26 cellular contexts compared by ENCODE assay signal in the genomic region with DNA sequence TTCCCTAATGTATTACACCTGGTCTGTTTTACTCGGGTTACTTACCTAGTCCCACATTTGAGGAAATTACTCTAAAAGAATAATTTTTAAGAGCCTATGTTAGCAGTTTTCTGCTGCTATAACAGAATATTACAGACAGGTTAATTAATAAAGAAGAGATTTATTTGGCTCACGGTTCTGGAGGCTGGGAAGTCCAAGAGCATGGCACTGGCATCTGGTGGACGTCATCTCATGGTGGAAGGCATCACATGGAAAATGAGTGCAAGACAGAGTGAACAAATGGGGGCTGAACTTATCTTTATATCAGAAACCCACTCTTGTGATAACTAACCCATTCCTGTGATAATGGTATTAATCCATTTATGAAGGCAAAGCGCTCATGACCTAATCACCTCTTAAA.
"Had no signal": no experiment of that assay in that cellular context is flagged by ENCODE, and none has a peak within 500 bp of the region (broad histone marks: within the 10 kb centered on the region; RNA-seq: fewer than 3 reads in every experiment).

No MANE protein-coding gene starts in this region.

- DNase-seq: activated CD4-positive, alpha-beta T cell treated with anti-CD3 and anti-CD28 coated beads for 48 hours; activated CD4-positive, alpha-beta T cell treated with anti-CD3 and anti-CD28 coated beads, Interleukin-2, amount 50 U/mL, for 48 hours; activated CD8-positive, alpha-beta memory T cell treated with anti-CD3 and anti-CD28 coated beads for 24 hours; activated effector memory CD4-positive, alpha-beta T cell treated with anti-CD3 and anti-CD28 coated beads, Interleukin-2, amount 50 U/mL, for 16 hours; activated naive CD4-positive, alpha-beta T cell treated with anti-CD3 and anti-CD28 coated beads for 36 hours; activated naive CD8-positive, alpha-beta T cell treated with anti-CD3 and anti-CD28 coated beads for 36 hours; central memory CD4-positive, alpha-beta T cell; dermis blood vessel endothelial cell; effector CD4-positive, alpha-beta T cell; foreskin melanocyte; left ventricle myocardium inferior; naive B cell; nephron progenitor cell; right cardiac atrium; stimulated activated CD4-positive, alpha-beta T cell treated with anti-CD3 and anti-CD28 coated beads, Interleukin-4, amount 100 ng/mL, for 1 hour; stimulated activated naive CD8-positive, alpha-beta T cell treated with anti-CD3 and anti-CD28 coated beads, Interleukin-15, Interleukin-2, amounts not matched to agents 100 U/mL and 50 U/mL, for 24 hours; T-helper 17 cell; T1000; upper lobe of right lung; WERI-Rb-1 had no signal

- H3K9me3 Mint-ChIP-seq: activated naive CD4-positive, alpha-beta T cell treated with anti-CD3 and anti-CD28 coated beads for 36 hours had no signal

- ATAC-seq: activated CD4-positive, CD25-positive, alpha-beta regulatory T cell treated with anti-CD3 and anti-CD28 coated beads, Interleukin-2, amount 50 U/mL, for 24 hours; right cardiac atrium; stimulated activated naive CD8-positive, alpha-beta T cell treated with anti-CD3 and anti-CD28 coated beads, Interleukin-15, Interleukin-2, amounts not matched to agents 100 U/mL and 50 U/mL, for 24 hours; T-helper 17 cell had no signal

- H3K4me1 Mint-ChIP-seq: nephron progenitor cell had no signal

- H3K27ac Mint-ChIP-seq: activated naive CD4-positive, alpha-beta T cell treated with anti-CD3 and anti-CD28 coated beads for 36 hours; activated naive CD8-positive, alpha-beta T cell treated with anti-CD3 and anti-CD28 coated beads for 36 hours; activated T-helper 1 cell treated with anti-CD3 and anti-CD28 coated beads, Interleukin-12 subunit alpha, Interleukin-12 subunit beta, Interleukin-2, Interleukin-4 antibody, amounts not matched to agents 30 ng/mL and 10 ng/mL and 1 ng/mL, durations not matched to agents 14 hours and 24 hours and 36 hours; nephron progenitor cell; T-helper 17 cell had no signal

- H3K27me3 ChIP-seq: esophagus muscularis mucosa, neutrophil, upper lobe of right lung had no signal

- H3K27ac ChIP-seq: left ventricle myocardium inferior, neutrophil, upper lobe of right lung, WERI-Rb-1 had no signal

- H3K9me3 ChIP-seq: esophagus muscularis mucosa, neutrophil, upper lobe of right lung had no signal

- H3K36me3 ChIP-seq: esophagus muscularis mucosa, left ventricle myocardium inferior, neutrophil, upper lobe of right lung, WERI-Rb-1 had no signal

- H3K4me3 Mint-ChIP-seq: activated naive CD4-positive, alpha-beta T cell treated with anti-CD3 and anti-CD28 coated beads for 36 hours; activated naive CD8-positive, alpha-beta T cell treated with anti-CD3 and anti-CD28 coated beads for 36 hours; activated T-helper 1 cell treated with anti-CD3 and anti-CD28 coated beads, Interleukin-12 subunit alpha, Interleukin-12 subunit beta, Interleukin-2, Interleukin-4 antibody, amounts not matched to agents 30 ng/mL and 10 ng/mL and 1 ng/mL, durations not matched to agents 14 hours and 24 hours and 36 hours; naive B cell; nephron progenitor cell; T-helper 17 cell had no signal

- FAIRE-seq: islet of Langerhans had no signal

- H3K4me3 ChIP-seq: esophagus muscularis mucosa, left ventricle myocardium inferior, lung, upper lobe of right lung had no signal

- H3K27me3 Mint-ChIP-seq: activated naive CD8-positive, alpha-beta T cell treated with anti-CD3 and anti-CD28 coated beads for 36 hours; naive B cell; T-helper 17 cell had no signal
